Comparison of ENCODE assay signal across 9 cellular contexts in the genomic region with DNA sequence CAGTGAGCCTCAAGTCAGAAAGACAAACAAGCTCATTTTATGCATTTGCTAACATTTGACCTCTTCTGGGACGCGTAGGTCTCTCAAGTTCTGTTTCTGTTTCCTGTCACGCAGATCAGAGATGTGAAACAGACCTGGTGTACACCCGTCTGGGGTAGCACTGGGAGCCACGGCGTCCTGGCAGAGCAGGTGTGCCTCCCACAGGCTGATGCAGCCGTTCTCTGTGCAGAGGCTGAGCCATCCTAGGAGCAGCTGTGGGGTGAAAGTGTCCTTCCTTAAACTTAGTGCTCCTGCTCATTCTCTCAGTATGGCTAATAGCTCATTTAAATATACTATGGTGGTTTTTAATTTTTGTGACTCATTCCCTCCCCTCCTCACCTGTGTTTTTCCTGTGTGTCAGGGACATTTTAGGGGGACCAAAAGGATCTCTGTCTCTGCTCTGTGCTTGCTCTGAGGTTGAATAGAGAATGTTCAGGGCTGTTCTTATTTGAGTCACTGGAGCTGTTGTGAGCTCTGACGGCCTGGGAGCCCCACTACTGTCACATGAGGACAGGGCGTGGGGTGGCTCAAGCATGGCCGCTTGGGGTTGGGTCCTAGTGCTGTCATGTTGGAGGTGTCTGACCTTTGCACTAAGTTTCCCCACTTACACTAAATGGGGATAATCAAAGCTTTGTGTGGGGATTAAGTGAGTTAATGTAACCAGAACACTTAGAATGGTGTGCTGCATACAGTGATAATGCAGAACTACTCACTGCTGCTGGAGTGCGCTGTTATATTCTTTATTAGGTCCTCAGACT. TPM values are rescaled to one million over a fixed set of nuclear protein-coding genes. Genes with fewer than 3 reads are reported as not detected.
DNase-seq lines count a peak whose midpoint lies in the region; ATAC-seq and TF ChIP-seq lines count a peak whose summit lies in the region.
"Had no signal": no experiment of that assay in that cellular context is flagged by ENCODE, and none has a peak within 500 bp of the region (broad histone marks: within the 10 kb centered on the region; RNA-seq: fewer than 3 reads in every experiment).

No MANE protein-coding gene starts in this region.

- H3K4me1 ChIP-seq in BLaER1 treated with 17β-estradiol and CSF1 and Interleukin-3, amounts not matched to agents 10 nM and 100 nM: peaks cover 94 to 100% (median 100%) of the 10 kb centered on the region in 10 experiments
- peaks cover 52% of the 10 kb centered on the region for H3K4me1 ChIP-seq in vagina

- H3K9ac ChIP-seq in BLaER1 treated with 17β-estradiol and CSF1 and Interleukin-3, amounts not matched to agents 10 nM and 100 nM: peak overlapping the region in 6 of 11 experiments; percentile 8 to 42 (median 36); a peak in 5 of 22 replicates

- H3K27me3 Mint-ChIP-seq in memory B cell (no peaks in the 10 kb centered on the region), type B pancreatic cell (peaks cover 9% of the 10 kb centered on the region)

- H3K4me3 ChIP-seq in BLaER1 treated with 17β-estradiol and CSF1 and Interleukin-3, amounts not matched to agents 10 nM and 100 nM: no peak overlapping the region
- H3K4me3 ChIP-seq in vagina: no peak overlapping the region
- H3K4me3 ChIP-seq: upper lobe of left lung had no signal

- peak overlapping the region in 7 of 11 experiments; percentile 6 to 52 (median 33); a peak in 12 of 22 replicates for H3K27ac ChIP-seq in BLaER1 treated with 17β-estradiol and CSF1 and Interleukin-3, amounts not matched to agents 10 nM and 100 nM
- no peak overlapping the region for H3K27ac ChIP-seq in vagina
- H3K27ac ChIP-seq: upper lobe of left lung had no signal

- ATAC-seq in HG03175 (IDR thresholded peaks at IDR 0.05; ENCODE audit: unreplicated experiment) (peak; percentile 85), memory B cell (ENCODE audit: low read depth) (peak; percentile 86)

- H3K9me3 ChIP-seq in BLaER1 treated with 17β-estradiol and CSF1 and Interleukin-3, amounts not matched to agents 10 nM and 100 nM (replicated peaks in 1 of 11): no peaks in the 10 kb centered on the region
- no peaks in the 10 kb centered on the region for H3K9me3 ChIP-seq in vagina
- H3K9me3 ChIP-seq: upper lobe of left lung had no signal

- peak overlapping the region; percentile 18 for H3K27ac Mint-ChIP-seq in memory B cell
- H3K27ac Mint-ChIP-seq in type B pancreatic cell: peak overlapping the region; percentile 73

- DNase-seq in GM19240 (ENCODE audit: insufficient read length, low spot score) (peak; percentile 78), memory B cell (ENCODE audit: low spot score in 2 of 2) (peak in 1 of 2 donors; percentile 25), type B pancreatic cell (ENCODE audit: extremely low spot score, unreplicated experiment) (no peak), vagina (ENCODE audit: extremely low spot score in 2 of 2) (no peak), Ammon's horn (ENCODE audit: low spot score) (no peak)
- peak; percentile 56 to 86 for DNase-seq in activated CD4-positive, alpha-beta T cell treated with anti-CD3 and anti-CD28 coated beads, Interleukin-2, amount 50 U/mL, for 24 hours (ENCODE audit: low read depth in 1 of 2, low spot score in 1 of 2)

- H3K4me3 Mint-ChIP-seq in memory B cell (peak overlapping the region; percentile 22), type B pancreatic cell (peak overlapping the region; percentile 33)

- H4K20me1 ChIP-seq in BLaER1 treated with 17β-estradiol and CSF1 and Interleukin-3, amounts not matched to agents 10 nM and 100 nM: peaks cover 48 to 95% (median 83%) of the 10 kb centered on the region in 11 experiments; a peak in 20 of 22 replicates

- peaks cover 0 to 25% (median 0%) of the 10 kb centered on the region in 11 experiments; a peak in 4 of 22 replicates for H3K36me3 ChIP-seq in BLaER1 treated with 17β-estradiol and CSF1 and Interleukin-3, amounts not matched to agents 10 nM and 100 nM
- H3K36me3 ChIP-seq in vagina: no peaks in the 10 kb centered on the region

- intact Hi-C loops in vagina (cut with DNase I): no loop called here

- no peaks in the 10 kb centered on the region for H3K9me3 Mint-ChIP-seq in memory B cell
- no peaks in the 10 kb centered on the region for H3K9me3 Mint-ChIP-seq in type B pancreatic cell

- TF ChIP-seq CTCF in type B pancreatic cell (conservative IDR thresholded peaks at IDR 0.05): no peak
- no peak for TF ChIP-seq CTCF in vagina (IDR thresholded peaks at IDR 0.05)

- H3K4me2 ChIP-seq in BLaER1 treated with 17β-estradiol and CSF1 and Interleukin-3, amounts not matched to agents 10 nM and 100 nM: peak overlapping the region; percentile 59 to 99 (median 94)

- H3K4me1 Mint-ChIP-seq in memory B cell: peaks cover 46% of the 10 kb centered on the region
- H3K4me1 Mint-ChIP-seq in type B pancreatic cell (ENCODE audit: unreplicated experiment): peaks cover 63% of the 10 kb centered on the region

- H3K27me3 ChIP-seq in BLaER1 treated with 17β-estradiol and CSF1 and Interleukin-3, amounts not matched to agents 10 nM and 100 nM: no peaks in the 10 kb centered on the region
- no peaks in the 10 kb centered on the region for H3K27me3 ChIP-seq in vagina
- H3K27me3 ChIP-seq: upper lobe of left lung had no signal

- no peak for TF ChIP-seq POLR2A in vagina (IDR thresholded peaks at IDR 0.05)

- H3K36me3 Mint-ChIP-seq in memory B cell (peaks cover 10% of the 10 kb centered on the region), type B pancreatic cell (peaks cover 4% of the 10 kb centered on the region)

RNA-seq across cellular contexts. Expression of gene GALNT2, which starts 43.0 kb away (rescaled TPM):
- 39.9 and 66.3 TPM in 2 replicates for total RNA-seq in type B pancreatic cell (ENCODE audit: low replicate concordance)
- total RNA-seq in vagina: 51.6 TPM

Comparison
In these comparisons a context has a peak if more than half of its experiments do, and no peak if none do; other contexts are left out.
1. DNase-seq: peak in GM19240 (single experiment) and activated CD4-positive, alpha-beta T cell treated with anti-CD3 and anti-CD28 coated beads, Interleukin-2, amount 50 U/mL, for 24 hours (2 of 2); none in type B pancreatic cell (single experiment), vagina (0 of 2) and Ammon's horn (single experiment).